Comparison of ENCODE assay signal across 23 cellular contexts in the genomic region with DNA sequence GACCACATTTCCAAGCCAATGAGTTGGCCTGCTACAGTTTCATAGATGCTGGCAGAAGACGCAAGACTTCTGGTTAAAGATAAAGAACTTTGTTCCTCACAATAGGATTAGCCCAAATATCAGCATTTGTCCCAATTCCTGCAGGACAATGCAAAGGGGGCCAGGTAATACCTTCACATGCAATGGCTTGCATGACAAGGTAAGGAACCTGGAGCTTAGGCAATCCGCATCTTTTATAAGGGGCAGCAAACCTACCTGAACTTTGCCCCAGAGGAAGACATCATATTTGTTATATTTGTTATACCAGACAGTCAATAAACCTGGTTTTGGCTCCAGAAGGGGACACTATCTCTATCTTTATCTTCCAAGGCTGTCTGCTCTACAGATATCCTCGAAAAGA. TPM values are rescaled to one million over a fixed set of nuclear protein-coding genes. Genes with fewer than 3 reads are reported as not detected.
"Had no signal": no experiment of that assay in that cellular context is flagged by ENCODE, and none has a peak within 500 bp of the region (broad histone marks: within the 10 kb centered on the region; RNA-seq: fewer than 3 reads in every experiment).

No MANE protein-coding gene starts in this region.

- H3K36me3 ChIP-seq: SJSA1 had no signal

- H3K4me2 ChIP-seq: KMS-11, SK-N-SH had no signal

- H3K27ac Mint-ChIP-seq: IgD-negative memory B cell had no signal

- H3K27ac ChIP-seq: HL-60, KMS-11, SJSA1 had no signal

- H3K27me3 Mint-ChIP-seq: IgD-negative memory B cell had no signal

- H3K9ac ChIP-seq: KMS-11, SK-N-SH had no signal

- H3K9me3 Mint-ChIP-seq: IgD-negative memory B cell had no signal

- H3K4me3 ChIP-seq: K562, SJSA1 had no signal

- DNase-seq: Kasumi-1, MV-4-11, NCI-H1048, NCI-H1105, NCI-H1417, NCI-H1436 treated with DMSO at 0.1 percent for 48 hours, NCI-H1694, NCI-H187 treated with DMSO at 0.1 percent for 48 hours, NCI-H2029 treated with DMSO at 0.1 percent for 48 hours, NCI-H2227 treated with DMSO at 0.1 percent for 48 hours, NCI-H524, NCI-H526 treated with DMSO at 0.1 percent for 48 hours, NCI-H748 treated with DMSO at 0.1 percent for 48 hours, Right ventricle myocardium superior, RPMI8226, SIG-M5, SK-N-SH had no signal

- H3K4me1 ChIP-seq: SJSA1 had no signal

- H3K4me3 Mint-ChIP-seq: IgD-negative memory B cell had no signal

- H3K27me3 ChIP-seq: SJSA1 had no signal

- H3K36me3 Mint-ChIP-seq: IgD-negative memory B cell had no signal

- ATAC-seq: K562 had no signal

- H3K9me3 ChIP-seq: SJSA1, SK-N-SH had no signal

RNA-seq across cellular contexts. Expression of a gene that starts 5.3 kb away (rescaled TPM):
- total RNA-seq: K562, NCI-H460, SJSA1 had no signal

RNA-seq across cellular contexts. Expression of a gene that starts 59.4 kb away (rescaled TPM):
- total RNA-seq: K562, NCI-H460, SJSA1 had no signal
